ENCODE assay signal across 8 cellular contexts in the genomic region with DNA sequence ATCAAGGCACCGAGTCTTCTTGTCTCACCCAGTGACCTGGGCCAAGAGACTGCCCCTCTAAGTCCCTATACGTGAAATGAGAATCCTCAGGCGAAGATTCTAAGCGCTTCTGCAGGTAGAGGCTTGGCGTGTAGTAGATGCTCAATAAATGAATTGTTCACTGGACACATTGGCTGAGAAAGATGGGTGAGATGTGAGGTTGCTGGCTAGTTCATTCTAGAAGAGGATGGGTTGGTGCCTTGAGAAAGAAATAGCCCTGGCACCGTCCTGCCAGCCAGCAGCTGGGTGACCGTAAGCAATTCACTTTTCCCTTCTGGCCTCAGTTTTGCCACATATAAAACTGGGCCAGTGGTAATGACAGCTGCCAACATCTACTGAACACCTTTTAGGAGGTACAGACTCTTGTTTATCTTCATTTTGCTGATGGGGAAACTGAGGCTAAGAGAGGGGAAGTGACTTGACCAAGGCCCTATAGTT. TPM values are rescaled to one million over a fixed set of nuclear protein-coding genes. Genes with fewer than 3 reads are reported as not detected.
DNase-seq lines count a peak whose midpoint lies in the region; ATAC-seq and TF ChIP-seq lines count a peak whose summit lies in the region.

No MANE protein-coding gene starts in this region.

- H3K4me1 ChIP-seq in breast epithelium: peaks cover 0 to 7% of the 10 kb centered on the region in 2 donors

- H3K4me3 ChIP-seq in AG04450 (ENCODE audit: low read depth, low read length) (peak overlapping the region; percentile 66), H7 (ENCODE audit: insufficient read depth, low read depth, low read length) (no peak overlapping the region), breast epithelium (peak overlapping the region in 1 of 3 donors; percentile 93)

- DNase-seq in AG04450 (ENCODE audit: low read depth, low spot score) (no peak), H7 (peak; percentile 13), breast epithelium (ENCODE audit: low spot score in 2 of 2) (no peak), NCI-H345 treated with DMSO at 0.1 percent for 48 hours (lab: John Stamatoyannopoulos, UW; ENCODE audit: unreplicated experiment) (no peak)
- DNase-seq in naive thymus-derived CD8-positive, alpha-beta T cell: no peak
- no peak for DNase-seq in stimulated activated CD4-positive, alpha-beta T cell treated with anti-CD3 and anti-CD28 coated beads, Interleukin-4, amount 100 ng/mL, for 4 hours

- no peaks in the 10 kb centered on the region for H3K36me3 Mint-ChIP-seq in naive thymus-derived CD8-positive, alpha-beta T cell

- no peaks in the 10 kb centered on the region for H3K27me3 Mint-ChIP-seq in naive thymus-derived CD8-positive, alpha-beta T cell

- intact Hi-C loops in breast epithelium (cut with DNase I; ENCODE audit: low total_unique reads): loop anchor here (10.0 kb wide), 1 partner anchor 53 kb away; no protein-coding TSS in a partner anchor

- ATAC-seq in naive thymus-derived CD8-positive, alpha-beta T cell: no peak
- ATAC-seq in HG02938 (IDR thresholded peaks at IDR 0.05; ENCODE audit: unreplicated experiment) (no peak), HG03354 (IDR thresholded peaks at IDR 0.05; ENCODE audit: poor library complexity, severe bottlenecking, unreplicated experiment) (no peak)

- POLR2A ChIA-PET in AG04450 (lab: Yijun Ruan, JAX): no interaction called here
- POLR2A ChIA-PET in naive thymus-derived CD8-positive, alpha-beta T cell (lab: Charles Lee): no interaction called here

- TF ChIP-seq POLR2A in breast epithelium (IDR thresholded peaks at IDR 0.05): no peak

- peak overlapping the region; percentile 26 to 79 (median 45) for H3K4me3 Mint-ChIP-seq in naive thymus-derived CD8-positive, alpha-beta T cell

- peaks cover 5 to 24% (median 21%) of the 10 kb centered on the region in 4 donors for H3K4me1 Mint-ChIP-seq in naive thymus-derived CD8-positive, alpha-beta T cell

- H3K36me3 ChIP-seq in H7 (replicated peaks; ENCODE audit: control insufficient read depth, insufficient read depth, low read length) (peaks cover 1% of the 10 kb centered on the region; the same call in 1 of the 2 replicates), breast epithelium (no peaks in the 10 kb centered on the region)

- H3K27ac Mint-ChIP-seq in naive thymus-derived CD8-positive, alpha-beta T cell: peak overlapping the region in 4 of 10 donors; percentile 31 to 72 (median 36)

- CTCF ChIA-PET in AG04450 (lab: Charles Lee): no interaction called here

- H3K27me3 ChIP-seq in AG04450 (ENCODE audit: control insufficient read depth, insufficient read depth, low read length) (no peaks in the 10 kb centered on the region), H7 (ENCODE audit: control insufficient read depth, insufficient read depth, low read length) (no peaks in the 10 kb centered on the region), breast epithelium (no peaks in the 10 kb centered on the region)

- no peaks in the 10 kb centered on the region for H3K9me3 ChIP-seq in AG04450 (ENCODE audit: control insufficient read depth, insufficient read depth, low read length)
- no peaks in the 10 kb centered on the region for H3K9me3 ChIP-seq in breast epithelium

- H3K27ac ChIP-seq in AG04450 (ENCODE audit: low read depth, low read length): no peak overlapping the region
- H3K27ac ChIP-seq in breast epithelium: peak overlapping the region; percentile 90 to 97

- H3K9me3 Mint-ChIP-seq in naive thymus-derived CD8-positive, alpha-beta T cell: no peaks in the 10 kb centered on the region

- TF ChIP-seq CTCF in AG04450 (IDR thresholded peaks at IDR 0.05; ENCODE audit: low read depth, low read length) (no peak), breast epithelium (IDR thresholded peaks at IDR 0.05) (no peak)

RNA-seq across cellular contexts. Expression of gene SRC, which starts 1.4 kb away (rescaled TPM):
- polyA plus RNA-seq in AG04450 (2011; rRNA removed): 13.9 and 19.1 TPM in 2 replicates
- 21.9 and 28.6 TPM in 2 replicates for polyA minus RNA-seq in AG04450 (2011; rRNA and poly(A)+ RNA removed)
- 31.4 and 32.5 TPM in 2 replicates for total RNA-seq in H7 (2014; rRNA removed; shearing (Covaris generic))
- 10 to 100 TPM; 12.8 to 25.6 (median 20.6) TPM for total RNA-seq in breast epithelium
- 1 to 10 TPM in 1 of 2 experiments, under 1 TPM in 1; 0.60 to 2.4 TPM for total RNA-seq in naive thymus-derived CD8-positive, alpha-beta T cell
- polyA plus RNA-seq in naive thymus-derived CD8-positive, alpha-beta T cell: under 1 TPM in 1 of 3 donors, not detected in 2; 0.07 TPM

RNA-seq across cellular contexts. Expression of gene MANBAL, which starts 57.9 kb away (rescaled TPM):
- 71.6 and 78.6 TPM in 2 replicates for polyA plus RNA-seq in AG04450 (2011; rRNA removed)
- 31.8 and 35.3 TPM in 2 replicates for polyA minus RNA-seq in AG04450 (2011; rRNA and poly(A)+ RNA removed)
- 22.4 and 34.6 TPM in 2 replicates for total RNA-seq in H7 (2014; rRNA removed; shearing (Covaris generic))
- total RNA-seq in breast epithelium: 10 to 100 TPM; 31.8 to 42.0 (median 34.7) TPM
- total RNA-seq in naive thymus-derived CD8-positive, alpha-beta T cell: 10 to 100 TPM; 11.5 to 12.8 TPM
- polyA plus RNA-seq in naive thymus-derived CD8-positive, alpha-beta T cell: 10 to 100 TPM; 18.9 to 24.7 (median 24.3) TPM
